In the genomic region with DNA sequence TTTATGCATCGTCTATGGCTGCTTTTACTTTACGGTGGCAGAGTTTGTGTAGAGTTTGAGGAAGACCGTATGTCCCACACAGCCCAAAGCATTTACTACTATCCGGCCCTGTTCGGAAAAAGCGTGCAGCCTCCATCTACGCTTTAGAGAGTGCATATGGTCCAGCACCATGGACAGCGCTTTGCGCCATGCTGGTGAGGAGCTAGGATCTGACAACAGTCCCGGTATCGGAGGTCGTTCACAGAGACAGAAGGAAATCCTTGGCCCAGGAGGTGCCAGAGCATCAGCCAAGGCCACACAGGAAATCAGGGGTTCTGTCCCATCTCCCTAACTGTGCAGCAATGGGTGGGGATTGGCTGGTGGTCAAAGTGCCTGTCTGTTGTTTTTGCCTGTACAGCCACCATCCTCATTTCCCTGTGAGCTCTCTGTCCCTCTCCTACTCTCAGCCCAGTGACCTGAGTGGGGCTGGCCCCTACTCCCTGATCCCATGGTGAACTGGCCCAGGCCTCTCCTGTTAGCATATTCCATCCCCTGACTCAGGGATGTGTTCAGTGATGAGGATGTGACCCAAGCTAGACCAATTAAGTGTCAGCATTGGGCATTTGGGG, we compare ENCODE assay signal across 8 cellular contexts. TPM values are rescaled to one million over a fixed set of nuclear protein-coding genes. Genes with fewer than 3 reads are reported as not detected.
DNase-seq lines count a peak whose midpoint lies in the region; ATAC-seq, FAIRE-seq and TF ChIP-seq lines count a peak whose summit lies in the region.

No MANE protein-coding gene starts in this region.

- no peak overlapping the region for H3K4me3 ChIP-seq in endothelial cell of umbilical vein (replicated peaks in 1 of 3; ENCODE audit: insufficient read depth in 1 of 3, low read depth in 1 of 3, low read length in 3 of 3)
- H3K4me3 ChIP-seq in naive thymus-derived CD4-positive, alpha-beta T cell (ENCODE audit: low read length), result no peak overlapping the region

- no peaks in the 10 kb centered on the region for H3K4me1 ChIP-seq in endothelial cell of umbilical vein (ENCODE audit: control insufficient read depth, extremely low read depth, insufficient read depth, low read length)
- no peaks in the 10 kb centered on the region for H3K4me1 ChIP-seq in naive thymus-derived CD4-positive, alpha-beta T cell (ENCODE audit: control insufficient read depth in 2 of 2, insufficient read depth in 2 of 2, low read length in 2 of 2)

- no peaks in the 10 kb centered on the region for H3K36me3 Mint-ChIP-seq in activated CD4-positive, alpha-beta T cell treated with anti-CD3 and anti-CD28 coated beads, Interleukin-2, amount 10 ng/mL, durations not matched to agents 7 days and 5 days (ENCODE audit: low read depth)
- no peaks in the 10 kb centered on the region for H3K36me3 Mint-ChIP-seq in naive thymus-derived CD4-positive, alpha-beta T cell

- H3K36me3 ChIP-seq in endothelial cell of umbilical vein (ENCODE audit: control insufficient read depth in 2 of 2, extremely low read depth in 1 of 2, insufficient read depth in 2 of 2, low read length in 2 of 2), result no peaks in the 10 kb centered on the region
- no peaks in the 10 kb centered on the region for H3K36me3 ChIP-seq in naive thymus-derived CD4-positive, alpha-beta T cell (ENCODE audit: control insufficient read depth in 2 of 3, insufficient read depth in 3 of 3, low read length in 3 of 3)

- peak; percentile 60 for ATAC-seq in naive thymus-derived CD4-positive, alpha-beta T cell

- DNase-seq in activated CD4-positive, alpha-beta T cell treated with anti-CD3 and anti-CD28 coated beads for 24 hours (ENCODE audit: low read depth in 2 of 2), result peak; percentile 27 to 50
- no peak for DNase-seq in activated CD4-positive, alpha-beta T cell treated with anti-CD3 and anti-CD28 coated beads for 1 hour
- DNase-seq in activated CD4-positive, alpha-beta T cell treated with anti-CD3 and anti-CD28 coated beads, Interleukin-2, amount 10 ng/mL, durations not matched to agents 7 days and 5 days, result peak; percentile 77
- peak; percentile 45 for DNase-seq in endothelial cell of umbilical vein (ENCODE audit: low read depth, low spot score)
- peak in 7 of 9 donors; percentile 26 to 66 (median 40) for DNase-seq in naive thymus-derived CD4-positive, alpha-beta T cell
- DNase-seq in SW 1271 (lab: John Stamatoyannopoulos, UW), result no peak
- no peak for DNase-seq in NCI-H345 treated with DMSO at 0.1 percent for 48 hours (lab: John Stamatoyannopoulos, UW; ENCODE audit: unreplicated experiment)
- DNase-seq in NCI-H1417 treated with DMSO at 0.1 percent for 48 hours (lab: John Stamatoyannopoulos, UW), result no peak

- H3K9ac ChIP-seq in endothelial cell of umbilical vein (replicated peaks; ENCODE audit: extremely low read depth, insufficient read depth, low read length), result no peak overlapping the region

- no peak for FAIRE-seq in endothelial cell of umbilical vein (lab: Jason Lieb, UNC)

- intact Hi-C loops in endothelial cell of umbilical vein (cut with micrococcal nuclease), result loop anchor here (5.0 kb wide), 1 partner anchor 104 kb away; no protein-coding TSS in a partner anchor
- intact Hi-C loops in naive thymus-derived CD4-positive, alpha-beta T cell (cut with micrococcal nuclease), result no loop called here

- H3K9me3 Mint-ChIP-seq in activated CD4-positive, alpha-beta T cell treated with anti-CD3 and anti-CD28 coated beads, Interleukin-2, amount 10 ng/mL, durations not matched to agents 7 days and 5 days, result no peaks in the 10 kb centered on the region
- peaks cover 0 to 5% (median 2%) of the 10 kb centered on the region in 11 donors for H3K9me3 Mint-ChIP-seq in naive thymus-derived CD4-positive, alpha-beta T cell

- CTCF ChIA-PET in activated CD4-positive, alpha-beta T cell treated with anti-CD3 and anti-CD28 coated beads, Interleukin-2, amount 10 ng/mL, durations not matched to agents 7 days and 5 days (lab: Charles Lee), result interaction anchor here (1.1 kb wide), 1 partner anchor 9 kb away, joined by 4 read pairs; no protein-coding TSS in a partner anchor
- CTCF ChIA-PET in endothelial cell of umbilical vein (lab: Charles Lee), result interaction anchor here (0.8 to 1.6 kb wide), 6 partner anchors 9 to 102 kb away, joined by 3 to 8 read pairs (median 4); partner anchors contain the start of gene PRODH2
- CTCF ChIA-PET in naive thymus-derived CD4-positive, alpha-beta T cell (lab: Charles Lee), result no interaction called here

- POLR2A ChIA-PET in activated CD4-positive, alpha-beta T cell treated with anti-CD3 and anti-CD28 coated beads, Interleukin-2, amount 10 ng/mL, durations not matched to agents 7 days and 5 days (lab: Charles Lee), result no interaction called here
- POLR2A ChIA-PET in endothelial cell of umbilical vein (lab: Charles Lee), result no interaction called here
- POLR2A ChIA-PET in naive thymus-derived CD4-positive, alpha-beta T cell (lab: Charles Lee), result no interaction called here

- H3K4me1 Mint-ChIP-seq in activated CD4-positive, alpha-beta T cell treated with anti-CD3 and anti-CD28 coated beads, Interleukin-2, amount 10 ng/mL, durations not matched to agents 7 days and 5 days, result no peaks in the 10 kb centered on the region
- peaks cover 0 to 2% (median 0%) of the 10 kb centered on the region in 7 donors for H3K4me1 Mint-ChIP-seq in naive thymus-derived CD4-positive, alpha-beta T cell

- TF ChIP-seq CTCF in endothelial cell of umbilical vein (IDR thresholded peaks at IDR 0.05; ENCODE audit: extremely low read depth in 1 of 2, insufficient read depth in 1 of 2, low read depth in 1 of 2, low read length in 2 of 2), result no peak

- no peaks in the 10 kb centered on the region for H4K20me1 ChIP-seq in endothelial cell of umbilical vein (replicated peaks; ENCODE audit: control insufficient read depth, extremely low read depth, insufficient read depth, low read length)

- no peak overlapping the region for H3K27ac ChIP-seq in endothelial cell of umbilical vein (ENCODE audit: insufficient read depth, low read depth, low read length)
- H3K27ac ChIP-seq in naive thymus-derived CD4-positive, alpha-beta T cell (ENCODE audit: low read depth, low read length), result no peak overlapping the region

- dilution Hi-C loops in endothelial cell of umbilical vein (cut with MboI; ENCODE audit: extremely low pct_ligation_motif_present, low sequenced_read_pairs), result no loop called here

- no peaks in the 10 kb centered on the region for H3K27me3 ChIP-seq in endothelial cell of umbilical vein (ENCODE audit: control insufficient read depth in 2 of 2, insufficient read depth in 2 of 2, low read length in 2 of 2)
- no peaks in the 10 kb centered on the region for H3K27me3 ChIP-seq in naive thymus-derived CD4-positive, alpha-beta T cell (ENCODE audit: control insufficient read depth in 2 of 2, insufficient read depth in 2 of 2, low read length in 2 of 2)

- no peak overlapping the region for H3K4me2 ChIP-seq in endothelial cell of umbilical vein (ENCODE audit: insufficient read depth, low read length)

- TF ChIP-seq POLR2A in endothelial cell of umbilical vein (IDR thresholded peaks at IDR 0.05; ENCODE audit: low read depth, low read length), result no peak

- no peaks in the 10 kb centered on the region for H3K79me2 ChIP-seq in endothelial cell of umbilical vein (ENCODE audit: control insufficient read depth, insufficient read depth, low read length)

- peaks cover 4% of the 10 kb centered on the region for H3K27me3 Mint-ChIP-seq in activated CD4-positive, alpha-beta T cell treated with anti-CD3 and anti-CD28 coated beads, Interleukin-2, amount 10 ng/mL, durations not matched to agents 7 days and 5 days
- H3K27me3 Mint-ChIP-seq in naive thymus-derived CD4-positive, alpha-beta T cell, result peaks cover 10 to 36% (median 36%) of the 10 kb centered on the region in 5 donors

- H2AFZ ChIP-seq in endothelial cell of umbilical vein (ENCODE audit: low read depth, low read length), result no peak overlapping the region

- H3K9me3 ChIP-seq in endothelial cell of umbilical vein (replicated peaks; ENCODE audit: control insufficient read depth, insufficient read depth, low read length), result no peaks in the 10 kb centered on the region
- H3K9me3 ChIP-seq in naive thymus-derived CD4-positive, alpha-beta T cell (ENCODE audit: control insufficient read depth in 2 of 3, low read length in 3 of 3), result no peaks in the 10 kb centered on the region

- H3K27ac Mint-ChIP-seq in activated CD4-positive, alpha-beta T cell treated with anti-CD3 and anti-CD28 coated beads, Interleukin-2, amount 10 ng/mL, durations not matched to agents 7 days and 5 days, result no peak overlapping the region
- H3K27ac Mint-ChIP-seq in naive thymus-derived CD4-positive, alpha-beta T cell, result no peak overlapping the region

- BruUV-seq in endothelial cell of umbilical vein (replicated peaks; lab: Mats Ljungman, UMichigan), result no TSS peak

- H3K9me1 ChIP-seq in endothelial cell of umbilical vein (replicated peaks; ENCODE audit: control insufficient read depth, extremely low read depth, insufficient read depth, low read length), result no peaks in the 10 kb centered on the region

- no peak overlapping the region for H3K4me3 Mint-ChIP-seq in activated CD4-positive, alpha-beta T cell treated with anti-CD3 and anti-CD28 coated beads, Interleukin-2, amount 10 ng/mL, durations not matched to agents 7 days and 5 days
- no peak overlapping the region for H3K4me3 Mint-ChIP-seq in naive thymus-derived CD4-positive, alpha-beta T cell

RNA-seq across cellular contexts. Expression of gene PRODH2, which starts 16.2 kb away (rescaled TPM):
- total RNA-seq in activated CD4-positive, alpha-beta T cell treated with anti-CD3 and anti-CD28 coated beads, Interleukin-2, amount 10 ng/mL, durations not matched to agents 7 days and 5 days, result not detected
- total RNA-seq in endothelial cell of umbilical vein, result not detected in 2 replicates
- polyA plus RNA-seq in endothelial cell of umbilical vein, result not detected in 2 replicates
- not detected in 2 replicates for polyA plus RNA-seq in endothelial cell of umbilical vein (2011; cell fraction: cytosol; rRNA removed)
- polyA plus RNA-seq in endothelial cell of umbilical vein (2011; cell fraction: nucleus; rRNA removed), result not detected in 2 replicates
- not detected in 2 replicates for polyA plus RNA-seq in endothelial cell of umbilical vein (2012)
- polyA minus RNA-seq in endothelial cell of umbilical vein, result not detected in 2 replicates
- polyA minus RNA-seq in endothelial cell of umbilical vein (2011; cell fraction: cytosol; rRNA and poly(A)+ RNA removed), result not detected
- polyA minus RNA-seq in endothelial cell of umbilical vein (2011; cell fraction: nucleus; rRNA and poly(A)+ RNA removed), result not detected in 2 replicates
- not detected for total RNA-seq in naive thymus-derived CD4-positive, alpha-beta T cell
- polyA plus RNA-seq in naive thymus-derived CD4-positive, alpha-beta T cell, result not detected

RNA-seq across cellular contexts. Expression of gene NPHS1, which starts 23.5 kb away (rescaled TPM):
- total RNA-seq in activated CD4-positive, alpha-beta T cell treated with anti-CD3 and anti-CD28 coated beads, Interleukin-2, amount 10 ng/mL, durations not matched to agents 7 days and 5 days, result not detected
- not detected in 2 replicates for total RNA-seq in endothelial cell of umbilical vein
- not detected in 2 replicates for polyA plus RNA-seq in endothelial cell of umbilical vein
- polyA plus RNA-seq in endothelial cell of umbilical vein (2011; cell fraction: cytosol; rRNA removed), result not detected in 2 replicates
- not detected in 2 replicates for polyA plus RNA-seq in endothelial cell of umbilical vein (2011; cell fraction: nucleus; rRNA removed)
- not detected in 2 replicates for polyA plus RNA-seq in endothelial cell of umbilical vein (2012)
- polyA minus RNA-seq in endothelial cell of umbilical vein, result not detected in 2 replicates
- polyA minus RNA-seq in endothelial cell of umbilical vein (2011; cell fraction: cytosol; rRNA and poly(A)+ RNA removed), result not detected
- polyA minus RNA-seq in endothelial cell of umbilical vein (2011; cell fraction: nucleus; rRNA and poly(A)+ RNA removed), result not detected in 2 replicates
- under 1 TPM in 2 of 5 experiments, not detected in 3; 0.30 to 0.51 TPM for total RNA-seq in naive thymus-derived CD4-positive, alpha-beta T cell
- polyA plus RNA-seq in naive thymus-derived CD4-positive, alpha-beta T cell, result not detected

RNA-seq across cellular contexts. Expression of gene KIRREL2, which starts 27.9 kb away (rescaled TPM):
- under 1 TPM; 0.19 to 0.25 TPM for total RNA-seq in activated CD4-positive, alpha-beta T cell treated with anti-CD3 and anti-CD28 coated beads, Interleukin-2, amount 10 ng/mL, durations not matched to agents 7 days and 5 days
- total RNA-seq in endothelial cell of umbilical vein, result not detected in 2 replicates
- polyA plus RNA-seq in endothelial cell of umbilical vein, result not detected in 2 replicates
- not detected in 2 replicates for polyA plus RNA-seq in endothelial cell of umbilical vein (2011; cell fraction: cytosol; rRNA removed)
- polyA plus RNA-seq in endothelial cell of umbilical vein (2011; cell fraction: nucleus; rRNA removed), result not detected in 2 replicates
- not detected in 2 replicates for polyA plus RNA-seq in endothelial cell of umbilical vein (2012)
- not detected in 2 replicates for polyA minus RNA-seq in endothelial cell of umbilical vein
- not detected for polyA minus RNA-seq in endothelial cell of umbilical vein (2011; cell fraction: cytosol; rRNA and poly(A)+ RNA removed)
- polyA minus RNA-seq in endothelial cell of umbilical vein (2011; cell fraction: nucleus; rRNA and poly(A)+ RNA removed), result not detected in 2 replicates
- total RNA-seq in naive thymus-derived CD4-positive, alpha-beta T cell, result 1 to 10 TPM in 1 of 5 experiments, under 1 TPM in 2, not detected in 2; 0.16 to 1.3 (median 0.29) TPM
- not detected for polyA plus RNA-seq in naive thymus-derived CD4-positive, alpha-beta T cell

RNA-seq across cellular contexts. Expression of gene APLP1, which starts 39.6 kb away (rescaled TPM):
- under 1 TPM; 0.42 to 0.79 TPM for total RNA-seq in activated CD4-positive, alpha-beta T cell treated with anti-CD3 and anti-CD28 coated beads, Interleukin-2, amount 10 ng/mL, durations not matched to agents 7 days and 5 days
- 6.2 and 9.0 TPM in 2 replicates for total RNA-seq in endothelial cell of umbilical vein
- 13.0 and 15.1 TPM in 2 replicates for polyA plus RNA-seq in endothelial cell of umbilical vein
- 9.5 and 11.5 TPM in 2 replicates for polyA plus RNA-seq in endothelial cell of umbilical vein (2011; cell fraction: cytosol; rRNA removed)
- polyA plus RNA-seq in endothelial cell of umbilical vein (2011; cell fraction: nucleus; rRNA removed), result 12.7 and 14.6 TPM in 2 replicates
- 17.9 and 23.5 TPM in 2 replicates for polyA plus RNA-seq in endothelial cell of umbilical vein (2012)
- 7.5 and 10.7 TPM in 2 replicates for polyA minus RNA-seq in endothelial cell of umbilical vein
- not detected for polyA minus RNA-seq in endothelial cell of umbilical vein (2011; cell fraction: cytosol; rRNA and poly(A)+ RNA removed)
- 2.3 and 5.0 TPM in 2 replicates for polyA minus RNA-seq in endothelial cell of umbilical vein (2011; cell fraction: nucleus; rRNA and poly(A)+ RNA removed)
- total RNA-seq in naive thymus-derived CD4-positive, alpha-beta T cell, result 1 to 10 TPM in 1 of 5 experiments, not detected in 4; 2.4 TPM
- not detected for polyA plus RNA-seq in naive thymus-derived CD4-positive, alpha-beta T cell

RNA-seq across cellular contexts. Expression of gene ARHGAP33, which starts 53.4 kb away (rescaled TPM):
- 100 to 1,000 TPM in 1 of 2 experiments, 10 to 100 TPM in 1; 91.3 to 101 TPM for total RNA-seq in activated CD4-positive, alpha-beta T cell treated with anti-CD3 and anti-CD28 coated beads, Interleukin-2, amount 10 ng/mL, durations not matched to agents 7 days and 5 days
- total RNA-seq in endothelial cell of umbilical vein, result 18.4 and 32.8 TPM in 2 replicates
- polyA plus RNA-seq in endothelial cell of umbilical vein, result 11.0 and 11.7 TPM in 2 replicates
- 4.6 and 5.0 TPM in 2 replicates for polyA plus RNA-seq in endothelial cell of umbilical vein (2011; cell fraction: cytosol; rRNA removed)
- polyA plus RNA-seq in endothelial cell of umbilical vein (2011; cell fraction: nucleus; rRNA removed), result 97.2 and 130 TPM in 2 replicates
- polyA plus RNA-seq in endothelial cell of umbilical vein (2012), result 6.2 and 11.8 TPM in 2 replicates
- 3.0 and 5.6 TPM in 2 replicates for polyA minus RNA-seq in endothelial cell of umbilical vein
- polyA minus RNA-seq in endothelial cell of umbilical vein (2011; cell fraction: cytosol; rRNA and poly(A)+ RNA removed), result 3.0 TPM
- polyA minus RNA-seq in endothelial cell of umbilical vein (2011; cell fraction: nucleus; rRNA and poly(A)+ RNA removed), result 27.2 and 34.6 TPM in 2 replicates
- 10 to 100 TPM; 15.3 to 55.5 (median 23.4) TPM for total RNA-seq in naive thymus-derived CD4-positive, alpha-beta T cell
- 1 to 10 TPM in 1 of 2 donors, under 1 TPM in 1; 0.09 to 1.0 TPM for polyA plus RNA-seq in naive thymus-derived CD4-positive, alpha-beta T cell

Comparison
In these comparisons a context has a peak if more than half of its experiments do, and no peak if none do; other contexts are left out.
1. DNase-seq: peak in activated CD4-positive, alpha-beta T cell treated with anti-CD3 and anti-CD28 coated beads for 24 hours (2 of 2), activated CD4-positive, alpha-beta T cell treated with anti-CD3 and anti-CD28 coated beads, Interleukin-2, amount 10 ng/mL, durations not matched to agents 7 days and 5 days (single experiment), endothelial cell of umbilical vein (single experiment) and naive thymus-derived CD4-positive, alpha-beta T cell (7 of 9); none in activated CD4-positive, alpha-beta T cell treated with anti-CD3 and anti-CD28 coated beads for 1 hour (single experiment), SW 1271 (0 of 2), NCI-H345 treated with DMSO at 0.1 percent for 48 hours (single experiment) and NCI-H1417 treated with DMSO at 0.1 percent for 48 hours (single experiment).